In the genomic region with DNA sequence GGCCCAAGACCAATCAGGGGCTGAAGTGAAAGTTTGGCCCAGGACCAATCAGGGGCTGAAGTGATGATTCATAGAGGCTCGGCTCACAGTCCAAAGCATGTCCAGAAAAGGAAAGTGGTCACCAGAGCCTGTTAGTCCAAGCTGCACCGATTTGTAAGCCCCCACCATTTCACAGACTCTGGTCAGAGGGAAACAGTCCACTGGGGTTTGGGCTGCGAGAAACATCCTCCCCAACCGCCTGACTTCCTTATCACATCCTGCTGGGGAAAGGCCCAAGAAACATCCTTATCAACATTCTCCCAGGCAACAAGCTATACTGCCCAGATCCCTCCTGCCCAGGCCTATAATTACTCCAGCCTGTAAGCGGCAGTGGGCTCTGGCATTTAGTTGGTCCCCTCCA, we compare ENCODE assay signal across 7 cellular contexts.
A peak's percentile ranks its signal among the peaks of the same experiment; 100 is the strongest.
DNase-seq lines count a peak whose midpoint lies in the region; FAIRE-seq and TF ChIP-seq lines count a peak whose summit lies in the region.
"Not testable (repeated sequence)": the region's sequence is repeated elsewhere in the genome, so short reads cannot be mapped to it uniquely, and the experiment has no call there.

No MANE protein-coding gene starts in this region.

- not testable (repeated sequence) for H3K9me3 Mint-ChIP-seq in astrocyte (ENCODE audit: unreplicated experiment); endodermal cell

- FAIRE-seq in astrocyte (lab: Jason Lieb, UNC) = not testable (repeated sequence)

- TF ChIP-seq CTCF in astrocyte (IDR thresholded peaks at IDR 0.05; ENCODE audit: insufficient read depth, low read depth, low read length); endodermal cell (conservative IDR thresholded peaks at IDR 0.05); right atrium auricular region (IDR thresholded peaks at IDR 0.05); tibial artery (IDR thresholded peaks at IDR 0.05): not testable (repeated sequence)

- not testable (repeated sequence) for H3K4me3 Mint-ChIP-seq in astrocyte (ENCODE audit: unreplicated experiment); endodermal cell

- not testable (repeated sequence) for H3K79me2 ChIP-seq in astrocyte (ENCODE audit: insufficient read depth, low read length)

- H3K4me1 ChIP-seq in astrocyte (ENCODE audit: insufficient read depth, low read length); endodermal cell (ENCODE audit: control insufficient read depth, insufficient read depth, low read length); right atrium auricular region; mesodermal cell (ENCODE audit: control insufficient read depth, insufficient read depth, low read length, poor library complexity, severe bottlenecking); tibial artery: not testable (repeated sequence)

- 59% methylated on average over 3 of the region's 5 CpGs; no CpG with 5 or more reads in 1 of the 2 experiments for WGBS in endodermal cell (ENCODE audit: insufficient coverage in 1 of 2, insufficient read length in 1 of 2), 2 experiments
- 80% methylated on average over 1 of the region's 5 CpGs; no CpG with 5 or more reads in 1 of the 2 experiments for WGBS in mesodermal cell (ENCODE audit: insufficient coverage in 2 of 2), 2 experiments

- H3K36me3 ChIP-seq in astrocyte (ENCODE audit: insufficient read depth, low read length); endodermal cell (ENCODE audit: control insufficient read depth, insufficient read depth, low read length); right atrium auricular region; mesodermal cell (ENCODE audit: control insufficient read depth, insufficient read depth, low read length); tibial artery: not testable (repeated sequence)

- H3K9ac ChIP-seq in astrocyte (ENCODE audit: low read length); endodermal cell (ENCODE audit: extremely low read depth, low read length, poor library complexity, severe bottlenecking): not testable (repeated sequence)

- not testable (repeated sequence) for H3K27me3 ChIP-seq in astrocyte (ENCODE audit: insufficient read depth, low read length); endodermal cell (ENCODE audit: control insufficient read depth, insufficient read depth, low read length, poor library complexity, severe bottlenecking); right atrium auricular region; tibial artery

- peak overlapping the region; percentile 54 for H3K4me2 ChIP-seq in astrocyte (ENCODE audit: low read length)

- H3K27me3 Mint-ChIP-seq in astrocyte (ENCODE audit: low read depth, unreplicated experiment); endodermal cell (ENCODE audit: insufficient read depth): not testable (repeated sequence)

- not testable (repeated sequence) for H3K9me3 ChIP-seq in astrocyte (ENCODE audit: insufficient read depth, low read depth, low read length); endodermal cell (ENCODE audit: control insufficient read depth, low read length); right atrium auricular region; mesodermal cell (ENCODE audit: control insufficient read depth, low read length); tibial artery

- not testable (repeated sequence) for H3K4me3 ChIP-seq in astrocyte (ENCODE audit: insufficient read depth, low read depth, low read length); endodermal cell (ENCODE audit: low read length); right atrium auricular region; mesodermal cell (ENCODE audit: extremely low read depth, insufficient read depth, low read length, poor library complexity, severe bottlenecking)
- peak overlapping the region in 1 of 2 donors; percentile 16 for H3K4me3 ChIP-seq in tibial artery

- H3K4me1 Mint-ChIP-seq in astrocyte (ENCODE audit: low read depth, unreplicated experiment); endodermal cell: not testable (repeated sequence)

- H3K27ac ChIP-seq in astrocyte (ENCODE audit: low read depth, low read length); endodermal cell (ENCODE audit: low read depth, low read length); right atrium auricular region: not testable (repeated sequence)
- peak overlapping the region; percentile 80 for H3K27ac ChIP-seq in mesodermal cell (ENCODE audit: low read depth, low read length, severe bottlenecking)
- peak overlapping the region in 1 of 2 donors; percentile 51 for H3K27ac ChIP-seq in tibial artery

- H3K36me3 Mint-ChIP-seq in astrocyte (ENCODE audit: low read depth, unreplicated experiment); endodermal cell (ENCODE audit: low read depth): not testable (repeated sequence)

- H3K27ac Mint-ChIP-seq in astrocyte (ENCODE audit: unreplicated experiment) = not testable (repeated sequence)
- H3K27ac Mint-ChIP-seq in endodermal cell = peak overlapping the region; percentile 86

- H4K20me1 ChIP-seq in astrocyte (ENCODE audit: insufficient read depth, low read length) = not testable (repeated sequence)

- not testable (repeated sequence) for DNase-seq in astrocyte (ENCODE audit: low read depth); endodermal cell
- peak; percentile 78 for DNase-seq in cardiac septum (ENCODE audit: low spot score)
- DNase-seq in right atrium auricular region (ENCODE audit: low spot score) = peak; percentile 74
- peak; percentile 84 for DNase-seq in posterior vena cava (ENCODE audit: low spot score)
- DNase-seq in tibial artery = peak; percentile 56 to 69

- peak overlapping the region; percentile 52 for H2AFZ ChIP-seq in astrocyte (ENCODE audit: low read depth, low read length)

- intact Hi-C loops in cardiac septum (cut with DNase I); posterior vena cava (cut with DNase I); tibial artery (cut with DNase I; ENCODE audit: low total_unique reads): not testable (repeated sequence)
